13 cellular contexts compared by ENCODE assay signal in the genomic region with DNA sequence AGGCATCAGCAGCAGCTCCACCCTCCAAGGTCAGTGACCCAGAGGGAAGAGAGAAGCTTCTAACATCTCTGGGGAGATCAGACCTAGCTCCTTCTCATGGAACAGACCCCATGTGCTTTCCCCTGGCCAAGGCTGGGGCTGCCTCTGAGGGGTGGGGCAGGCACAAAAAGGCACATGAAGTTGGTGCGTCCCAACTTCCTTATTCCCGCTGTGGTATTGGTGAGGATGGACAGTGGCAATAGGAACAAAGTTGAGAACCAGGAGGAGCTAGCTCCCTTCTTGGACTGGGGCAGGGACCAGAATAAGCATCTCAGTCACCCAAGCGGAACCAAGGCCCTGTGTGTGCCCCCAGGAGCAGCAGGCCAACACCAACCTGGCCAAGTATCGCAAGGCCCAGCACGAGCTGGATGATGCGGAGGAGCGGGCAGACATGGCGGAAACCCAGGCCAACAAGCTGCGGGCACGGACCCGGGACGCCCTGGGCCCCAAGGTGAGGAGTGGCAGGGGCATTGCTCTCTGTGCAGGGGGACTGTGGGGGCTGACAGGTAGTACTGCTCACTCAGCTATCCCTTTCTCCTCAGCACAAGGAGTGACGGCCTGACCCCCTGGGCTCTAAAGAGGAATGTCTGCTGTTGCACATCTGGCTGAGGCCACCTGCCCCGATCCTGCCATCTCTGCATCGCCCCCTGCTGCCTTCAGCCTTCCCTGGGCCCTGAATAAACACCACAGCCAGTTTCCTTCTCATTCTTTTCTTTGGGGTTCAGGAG. TPM values are rescaled to one million over a fixed set of nuclear protein-coding genes. Genes with fewer than 3 reads are reported as not detected.
A peak's percentile ranks its signal among the peaks of the same experiment; 100 is the strongest.
DNase-seq lines count a peak whose midpoint lies in the region; ATAC-seq and TF ChIP-seq lines count a peak whose summit lies in the region.
"Had no signal": no experiment of that assay in that cellular context is flagged by ENCODE, and none has a peak within 500 bp of the region (broad histone marks: within the 10 kb centered on the region; RNA-seq: fewer than 3 reads in every experiment).

No MANE protein-coding gene starts in this region.

- peaks cover 13% of the 10 kb centered on the region for H3K4me1 ChIP-seq in OCI-LY7 (ENCODE audit: insufficient read depth, low read length, poor library complexity, severe bottlenecking)
- no peaks in the 10 kb centered on the region for H3K4me1 ChIP-seq in foreskin keratinocyte
- H3K4me1 ChIP-seq in spleen, result no peaks in the 10 kb centered on the region

- no peaks in the 10 kb centered on the region for H4K20me1 ChIP-seq in OCI-LY7 (ENCODE audit: insufficient read depth, low read length)

- BruUV-seq in OCI-LY7 (replicated peaks; lab: Mats Ljungman, UMichigan), result no TSS peak

- peaks cover 22% of the 10 kb centered on the region for H3K36me3 Mint-ChIP-seq in activated CD4-positive, alpha-beta T cell treated with anti-CD3 and anti-CD28 coated beads, Interleukin-2, amount 10 ng/mL, durations not matched to agents 7 days and 5 days (ENCODE audit: low read depth)

- H3K4me3 Mint-ChIP-seq in activated CD4-positive, alpha-beta T cell treated with anti-CD3 and anti-CD28 coated beads, Interleukin-2, amount 10 ng/mL, durations not matched to agents 7 days and 5 days, result no peak overlapping the region
- H3K4me3 Mint-ChIP-seq: B cell had no signal

- TF ChIP-seq POLR2A in spleen (IDR thresholded peaks at IDR 0.05), result no peak

- H3K79me2 ChIP-seq in OCI-LY7 (ENCODE audit: insufficient read depth, low read depth, low read length), result no peaks in the 10 kb centered on the region

- POLR2A ChIA-PET in activated CD4-positive, alpha-beta T cell treated with anti-CD3 and anti-CD28 coated beads, Interleukin-2, amount 10 ng/mL, durations not matched to agents 7 days and 5 days (lab: Charles Lee), result no interaction called here
- POLR2A ChIA-PET in OCI-LY7 (lab: Charles Lee), result interaction anchor here (0.6 kb wide), 1 partner anchor 27 kb away, joined by 3 read pairs; no protein-coding TSS in a partner anchor

- DNase-seq in activated CD4-positive, alpha-beta T cell treated with anti-CD3 and anti-CD28 coated beads, Interleukin-2, amount 10 ng/mL, durations not matched to agents 7 days and 5 days, result peak; percentile 15
- no peak for DNase-seq in activated CD4-positive, alpha-beta T cell treated with anti-CD3 and anti-CD28 coated beads for 1 hour
- DNase-seq in OCI-LY7 (ENCODE audit: low spot score) (peak; percentile 31), foreskin keratinocyte (no peak), spleen (peak; percentile 58), C1 segment of cervical spinal cord (lab: John Stamatoyannopoulos, UW) (no peak), globus pallidus (ENCODE audit: low spot score) (no peak)
- DNase-seq: central memory CD4-positive, alpha-beta T cell; NCI-H1694 treated with DMSO at 0.1 percent for 48 hours; nucleus accumbens; SIG-M5 had no signal

- H3K36me3 ChIP-seq in OCI-LY7 (ENCODE audit: insufficient read depth, low read length), result peaks cover 46% of the 10 kb centered on the region
- H3K36me3 ChIP-seq in spleen, result peaks cover 0 to 100% (median 99%) of the 10 kb centered on the region in 6 donors

- no peaks in the 10 kb centered on the region for H3K27me3 Mint-ChIP-seq in activated CD4-positive, alpha-beta T cell treated with anti-CD3 and anti-CD28 coated beads, Interleukin-2, amount 10 ng/mL, durations not matched to agents 7 days and 5 days
- H3K27me3 Mint-ChIP-seq: B cell had no signal

- H3K9me2 ChIP-seq in OCI-LY7 (ENCODE audit: insufficient read depth, low read length), result no peaks in the 10 kb centered on the region

- H3K4me1 Mint-ChIP-seq in activated CD4-positive, alpha-beta T cell treated with anti-CD3 and anti-CD28 coated beads, Interleukin-2, amount 10 ng/mL, durations not matched to agents 7 days and 5 days, result no peaks in the 10 kb centered on the region

- H3K27ac Mint-ChIP-seq in activated CD4-positive, alpha-beta T cell treated with anti-CD3 and anti-CD28 coated beads, Interleukin-2, amount 10 ng/mL, durations not matched to agents 7 days and 5 days, result no peak overlapping the region
- H3K27ac Mint-ChIP-seq: B cell had no signal

- no peak overlapping the region for H3K4me3 ChIP-seq in OCI-LY7 (ENCODE audit: low read depth, low read length, poor library complexity, severe bottlenecking)
- H3K4me3 ChIP-seq in spleen, result no peak overlapping the region

- H3K27me3 ChIP-seq in foreskin keratinocyte, result peaks cover 2% of the 10 kb centered on the region
- no peaks in the 10 kb centered on the region for H3K27me3 ChIP-seq in spleen (replicated peaks in 1 of 7)

- H3K9me3 ChIP-seq in OCI-LY7 (ENCODE audit: low read length), result no peaks in the 10 kb centered on the region
- no peaks in the 10 kb centered on the region for H3K9me3 ChIP-seq in spleen

- no peak overlapping the region for H3K4me2 ChIP-seq in OCI-LY7 (ENCODE audit: low read length)

- no peak overlapping the region for H2AFZ ChIP-seq in OCI-LY7 (ENCODE audit: low read length)

- TF ChIP-seq CTCF in OCI-LY7 (conservative IDR thresholded peaks at IDR 0.05; ENCODE audit: low read length) (peak; percentile 70), foreskin keratinocyte (conservative IDR thresholded peaks at IDR 0.05) (peak; percentile 61), spleen (IDR thresholded peaks at IDR 0.05 in 8 of 11, conservative IDR thresholded peaks at IDR 0.05 in 3 of 11) (no peak)

- WGBS in spleen, 5 donors, result 90 to 93% (median 92%) methylated on average over 15 of the region's 15 CpGs

- no peaks in the 10 kb centered on the region for H3K9me3 Mint-ChIP-seq in activated CD4-positive, alpha-beta T cell treated with anti-CD3 and anti-CD28 coated beads, Interleukin-2, amount 10 ng/mL, durations not matched to agents 7 days and 5 days

- CTCF ChIA-PET in activated CD4-positive, alpha-beta T cell treated with anti-CD3 and anti-CD28 coated beads, Interleukin-2, amount 10 ng/mL, durations not matched to agents 7 days and 5 days (lab: Charles Lee), result interaction anchor here (0.7 to 3.0 kb wide), 5 partner anchors 10 to 121 kb away, joined by 3 to 11 read pairs (median 3); no protein-coding TSS in a partner anchor
- CTCF ChIA-PET in OCI-LY7 (lab: Charles Lee; ENCODE audit: unreplicated experiment), result interaction anchor here (0.5 to 0.8 kb wide), 2 partner anchors 132 to 205 kb away, joined by 3 read pairs; no protein-coding TSS in a partner anchor

- no peak for ATAC-seq in foreskin keratinocyte
- no peak for ATAC-seq in HG03159 (IDR thresholded peaks at IDR 0.05; ENCODE audit: unreplicated experiment)

- H3K27ac ChIP-seq in OCI-LY7 (ENCODE audit: low read depth, low read length, poor library complexity, severe bottlenecking) (no peak overlapping the region), foreskin keratinocyte (no peak overlapping the region), spleen (no peak overlapping the region)

- intact Hi-C loops in OCI-LY7 (cut with micrococcal nuclease; ENCODE audit: unreplicated experiment), result loop anchor here (1.0 kb wide), 1 partner anchor 127 kb away; no protein-coding TSS in a partner anchor
- intact Hi-C loops in spleen (cut with DNase I; ENCODE audit: low total_unique reads), result no loop called here

RNA-seq across cellular contexts. Expression of a gene that starts 46.1 kb away (rescaled TPM):
- total RNA-seq in activated CD4-positive, alpha-beta T cell treated with anti-CD3 and anti-CD28 coated beads, Interleukin-2, amount 10 ng/mL, durations not matched to agents 7 days and 5 days, result under 1 TPM; 0.04 to 0.27 TPM
- total RNA-seq in OCI-LY7 (2014; rRNA removed; shearing (Covaris generic)), result 0.08 and 0.79 TPM in 2 replicates
- 0.63 and 0.70 TPM in 2 replicates for total RNA-seq in OCI-LY7 (2022)
- total RNA-seq in foreskin keratinocyte, result 0.10 and 0.11 TPM in 2 replicates
- polyA plus RNA-seq in foreskin keratinocyte, result 0.07 and 0.08 TPM in 2 replicates
- total RNA-seq in spleen, result 1 to 10 TPM in 3 of 7 donors, under 1 TPM in 4; 0.09 to 1.7 (median 0.60) TPM
- polyA plus RNA-seq in spleen, result under 1 TPM; 0.72 to 0.83 (median 0.77) TPM

RNA-seq across cellular contexts. Expression of a gene that starts 46.2 kb away (rescaled TPM):
- total RNA-seq in activated CD4-positive, alpha-beta T cell treated with anti-CD3 and anti-CD28 coated beads, Interleukin-2, amount 10 ng/mL, durations not matched to agents 7 days and 5 days, result 10 to 100 TPM; 48.7 to 49.1 TPM
- total RNA-seq in OCI-LY7 (2014; rRNA removed; shearing (Covaris generic)), result 91.4 and 105 TPM in 2 replicates
- total RNA-seq in OCI-LY7 (2022) (78.7 and 103 TPM in 2 replicates), foreskin keratinocyte (84.6 and 91.0 TPM in 2 replicates), spleen (10 to 100 TPM; 23.8 to 46.1 (median 31.8) TPM)
- polyA plus RNA-seq in foreskin keratinocyte (86.8 and 87.9 TPM in 2 replicates), spleen (10 to 100 TPM; 19.8 to 40.0 (median 39.0) TPM)

Comparison
In these comparisons a context has a peak if more than half of its experiments do, and no peak if none do; other contexts are left out.
1. DNase-seq: peak in activated CD4-positive, alpha-beta T cell treated with anti-CD3 and anti-CD28 coated beads, Interleukin-2, amount 10 ng/mL, durations not matched to agents 7 days and 5 days (single experiment), OCI-LY7 (single experiment) and spleen (single experiment); none in activated CD4-positive, alpha-beta T cell treated with anti-CD3 and anti-CD28 coated beads for 1 hour (single experiment), foreskin keratinocyte (0 of 2), C1 segment of cervical spinal cord (0 of 14) and globus pallidus (single experiment).
2. CTCF ChIP-seq: peak in OCI-LY7 (single experiment) and foreskin keratinocyte (single experiment); none in spleen (0 of 11).